Comparison of ENCODE assay signal across 8 cellular contexts in the genomic region with DNA sequence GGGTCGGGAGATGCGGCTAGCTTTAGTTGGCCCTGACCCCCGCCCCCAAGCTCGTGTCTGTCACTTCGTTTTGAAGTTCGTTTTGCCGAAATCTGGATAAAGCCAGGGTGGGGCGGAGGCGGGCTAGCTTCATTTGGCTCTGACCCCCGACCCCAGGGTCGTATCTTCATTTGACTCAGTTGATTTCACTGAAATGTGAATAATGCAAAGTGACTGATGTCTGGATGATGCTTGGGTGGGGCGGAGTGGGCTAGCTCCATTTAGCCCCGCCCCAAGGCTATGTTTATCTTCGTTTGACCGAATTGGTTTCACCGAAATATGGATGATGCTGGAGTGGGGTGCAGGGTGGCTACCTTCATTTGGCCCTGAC. TPM values are rescaled to one million over a fixed set of nuclear protein-coding genes. Genes with fewer than 3 reads are reported as not detected.
A peak's percentile ranks its signal among the peaks of the same experiment; 100 is the strongest.
DNase-seq lines count a peak whose midpoint lies in the region; ATAC-seq and TF ChIP-seq lines count a peak whose summit lies in the region.

No MANE protein-coding gene starts in this region.

- peaks cover 39% of the 10 kb centered on the region for H3K79me2 ChIP-seq in fibroblast of lung (ENCODE audit: control insufficient read depth, insufficient read depth, low read length)

- H3K36me3 ChIP-seq in fibroblast of lung (ENCODE audit: control insufficient read depth, insufficient read depth, low read length): peaks cover 8% of the 10 kb centered on the region
- peaks cover 38% of the 10 kb centered on the region for H3K36me3 ChIP-seq in neutrophil

- in situ Hi-C loops in KBM-7 (cut with MboI; ENCODE audit: low pct_unique_long_range_greater_than_20kb, low sequenced_read_pairs): no loop called here

- H3K9ac ChIP-seq in fibroblast of lung (ENCODE audit: insufficient read depth, low read length): peak overlapping the region; percentile 97

- H3K4me2 ChIP-seq in fibroblast of lung (ENCODE audit: extremely low read depth, insufficient read depth, low read length): peak overlapping the region; percentile 91

- DNase-seq in AG08395 (ENCODE audit: low spot score): peak; percentile 44
- peak; percentile 18 for DNase-seq in KBM-7
- DNase-seq in activated CD8-positive, alpha-beta memory T cell treated with anti-CD3 and anti-CD28 coated beads, Interleukin-2, amount 50 U/mL, for 24 hours (ENCODE audit: extremely low read depth): peak; percentile 15
- DNase-seq in fibroblast of lung (ENCODE audit: low read depth in 2 of 2): peak; percentile 16 to 30
- DNase-seq in KG1 (lab: John Stamatoyannopoulos, UW): no peak
- DNase-seq in NCI-H1092 treated with DMSO at 0.1 percent for 48 hours (lab: John Stamatoyannopoulos, UW): no peak

- H4K20me1 ChIP-seq in fibroblast of lung (ENCODE audit: control insufficient read depth, extremely low read depth, insufficient read depth, low read length): no peaks in the 10 kb centered on the region

- peak; percentile 26 for ATAC-seq in GM19324 (IDR thresholded peaks at IDR 0.05; ENCODE audit: low FRiP score, unreplicated experiment)

- H3K4me1 ChIP-seq in fibroblast of lung (ENCODE audit: control insufficient read depth, extremely low read depth, insufficient read depth, low read length) (peaks cover 4% of the 10 kb centered on the region), neutrophil (ENCODE audit: control insufficient read depth in 1 of 2, insufficient read depth in 1 of 2, low read depth in 1 of 2, low read length in 1 of 2) (peaks cover 26 to 33% of the 10 kb centered on the region in 2 experiments)

- H3K4me3 ChIP-seq in fibroblast of lung (replicated peaks in 1 of 4; ENCODE audit: control extremely low read depth in 1 of 4, insufficient read depth in 1 of 4, low read depth in 3 of 4, low read length in 4 of 4): peak overlapping the region; percentile 68 to 100 (median 92)
- H3K4me3 ChIP-seq in neutrophil (ENCODE audit: low read depth in 1 of 2, low read length in 1 of 2): peak overlapping the region; percentile 93 to 96

- H3K27ac ChIP-seq in fibroblast of lung (ENCODE audit: insufficient read depth, low read length): peak overlapping the region; percentile 96
- H3K27ac ChIP-seq in neutrophil: peak overlapping the region; percentile 96

- no peak overlapping the region for H2AFZ ChIP-seq in fibroblast of lung (ENCODE audit: low read length)

- H3K9me3 ChIP-seq in fibroblast of lung (ENCODE audit: control insufficient read depth, insufficient read depth, low read depth, low read length) (no peaks in the 10 kb centered on the region), neutrophil (no peaks in the 10 kb centered on the region)

- H3K27me3 ChIP-seq in fibroblast of lung (ENCODE audit: control insufficient read depth, insufficient read depth, low read length) (no peaks in the 10 kb centered on the region), neutrophil (no peaks in the 10 kb centered on the region)

- TF ChIP-seq CTCF in fibroblast of lung (conservative IDR thresholded peaks at IDR 0.05 in 1 of 2, IDR thresholded peaks at IDR 0.05 in 1 of 2; ENCODE audit: low read depth in 1 of 2, low read length in 2 of 2): no peak
- TF ChIP-seq CTCF in neutrophil (IDR thresholded peaks at IDR 0.05): no peak

RNA-seq across cellular contexts. Expression of a gene that starts 0.7 kb away (rescaled TPM):
- 62.9 and 65.9 TPM in 2 replicates for total RNA-seq in fibroblast of lung
- polyA plus RNA-seq in fibroblast of lung: 193 and 196 TPM in 2 replicates
- polyA plus RNA-seq in fibroblast of lung (2012): 131 and 148 TPM in 2 replicates
- polyA minus RNA-seq in fibroblast of lung (ENCODE audit: low replicate concordance): 15.4 and 20.2 TPM in 2 replicates

Comparison
In these comparisons a context has a peak if more than half of its experiments do, and no peak if none do; other contexts are left out.
1. DNase-seq: peak in AG08395 (single experiment), KBM-7 (single experiment), activated CD8-positive, alpha-beta memory T cell treated with anti-CD3 and anti-CD28 coated beads, Interleukin-2, amount 50 U/mL, for 24 hours (single experiment) and fibroblast of lung (2 of 2); none in KG1 (single experiment) and NCI-H1092 treated with DMSO at 0.1 percent for 48 hours (single experiment).